19 cellular contexts compared by ENCODE assay signal in genomic region chr6:134609862-134610261, GRCh38.
"Had no signal": no experiment of that assay in that cellular context is flagged by ENCODE, and none has a peak within 500 bp of the region (broad histone marks: within the 10 kb centered on the region; RNA-seq: fewer than 3 reads in every experiment).

No MANE protein-coding gene starts in this region.

- ATAC-seq: activated naive CD4-positive, alpha-beta T cell treated with anti-CD3 and anti-CD28 coated beads, Interleukin-2, amount 50 U/mL, for 72 hours; activated T-cell treated with anti-CD3 and anti-CD28 coated beads, Interleukin-2, amount 50 U/mL, for 4 hours; gastroesophageal sphincter; left ventricle myocardium superior; natural killer cell treated with Interleukin-12 subunit alpha and Interleukin-12 subunit beta and Interleukin-15 and Interleukin-18, amount 100 ng/mL, for 72 hours had no signal

- H3K4me3 ChIP-seq: gastroesophageal sphincter, hepatocyte, prostate gland, sigmoid colon, suprapubic skin had no signal

- DNase-seq: activated CD4-positive, alpha-beta memory T cell treated with anti-CD3 and anti-CD28 coated beads for 36 hours; activated CD4-positive, alpha-beta T cell treated with anti-CD3 and anti-CD28 coated beads for 1 hour; activated effector memory CD4-positive, alpha-beta T cell treated with anti-CD3 and anti-CD28 coated beads, Interleukin-2, amount 50 U/mL, for 16 hours; activated T-cell treated with anti-CD3 and anti-CD28 coated beads, Interleukin-2, amount 50 U/mL, for 4 hours; amygdala; effector memory CD4-positive, alpha-beta T cell; kidney; left ventricle myocardium superior; mesenchymal stem cell; sigmoid colon; stimulated activated CD4-positive, alpha-beta T cell treated with anti-CD3 and anti-CD28 coated beads, Interleukin-12 subunit alpha, Interleukin-12 subunit beta, amount 100 ng/mL, for 4 hours; stimulated activated CD4-positive, alpha-beta T cell treated with anti-CD3 and anti-CD28 coated beads, Interleukin-2, amount 100 ng/mL, for 48 hours; stimulated activated naive CD4-positive, alpha-beta T cell treated with Interleukin-2 at 50 U/mL for 16 hours had no signal
